Comparison of ENCODE assay signal across 8 cellular contexts in genomic region chr16:90008708-90009145, GRCh38. TPM values are rescaled to one million over a fixed set of nuclear protein-coding genes. Genes with fewer than 3 reads are reported as not detected.
DNase-seq lines count a peak whose midpoint lies in the region; ATAC-seq, FAIRE-seq and TF ChIP-seq lines count a peak whose summit lies in the region.

No MANE protein-coding gene starts in this region.

- no peaks in the 10 kb centered on the region; the same call in none of the 2 replicates for H3K36me3 ChIP-seq in IMR-90 (ENCODE audit: control insufficient read depth, insufficient read depth, low read length)
- H3K36me3 ChIP-seq in HepG2 (replicated peaks in 1 of 2; ENCODE audit: control insufficient read depth in 1 of 2, insufficient read depth in 2 of 2, low read length in 2 of 2) = no peaks in the 10 kb centered on the region; a peak in 1 of 5 replicates

- no peak overlapping the region for H2BK20ac ChIP-seq in IMR-90 (ENCODE audit: low read depth, low read length)

- no peak overlapping the region for H4K91ac ChIP-seq in IMR-90 (ENCODE audit: insufficient read depth, low read depth, low read length)

- no peak overlapping the region for H3K4ac ChIP-seq in IMR-90 (ENCODE audit: low read depth, low read length)

- H2AFZ ChIP-seq in IMR-90 (replicated peaks; ENCODE audit: low read length, poor library complexity) (no peak overlapping the region), HepG2 (ENCODE audit: low read length) (no peak overlapping the region)

- POLR2A ChIA-PET in IMR-90 (lab: Charles Lee; ENCODE audit: unreplicated experiment) = no interaction called here
- POLR2A ChIA-PET in HepG2 (lab: Yijun Ruan, JAX) = no interaction called here

- ATAC-seq in IMR-90 (ENCODE audit: low read depth) (no peak; the same call in 1 of the 2 replicates), HepG2 (no peak)

- H3K23ac ChIP-seq in IMR-90 (ENCODE audit: low read depth, low read length) = no peak overlapping the region

- no peak overlapping the region for H2BK120ac ChIP-seq in IMR-90 (ENCODE audit: low read depth, low read length)

- H3K4me2 ChIP-seq in IMR-90 (ENCODE audit: low read depth, low read length) = no peak overlapping the region
- no peak overlapping the region for H3K4me2 ChIP-seq in HepG2 (ENCODE audit: low read depth, low read length)

- H2AK5ac ChIP-seq in IMR-90 (ENCODE audit: low read depth, low read length) = no peak overlapping the region

- H3K9ac ChIP-seq in IMR-90 (ENCODE audit: low read depth, low read length) = no peak overlapping the region
- H3K9ac ChIP-seq in HepG2 (ENCODE audit: insufficient read depth, low read depth, low read length) = no peak overlapping the region

- dilution Hi-C loops in IMR-90 (cut with HindIII; ENCODE audit: low sequenced_read_pairs, unreplicated experiment) = no loop called here

- H4K20me1 ChIP-seq in IMR-90 (ENCODE audit: insufficient read depth, low read length) = no peaks in the 10 kb centered on the region
- no peaks in the 10 kb centered on the region for H4K20me1 ChIP-seq in HepG2 (ENCODE audit: insufficient read depth, low read length)

- H4K5ac ChIP-seq in IMR-90 (ENCODE audit: low read depth, low read length) = no peak overlapping the region

- H4K8ac ChIP-seq in IMR-90 (ENCODE audit: low read depth in 2 of 2, low read length in 2 of 2) = no peak overlapping the region

- no peak for TF ChIP-seq RAD21 in IMR-90 (IDR thresholded peaks at IDR 0.05; ENCODE audit: low read length)
- no peak for TF ChIP-seq RAD21 in HepG2 (CRISPR knock-in tag; IDR thresholded peaks at IDR 0.05)

- H2BK5ac ChIP-seq in IMR-90 (ENCODE audit: low read depth, low read length, poor library complexity, severe bottlenecking) = no peak overlapping the region

- no peak overlapping the region for H3K56ac ChIP-seq in IMR-90 (ENCODE audit: extremely low read depth, insufficient read depth, low read length)

- no peaks in the 10 kb centered on the region for H3K79me1 ChIP-seq in IMR-90 (ENCODE audit: low read depth in 1 of 2, low read length in 2 of 2)

- no peak for TF ChIP-seq POLR2A in GM12892 (IDR thresholded peaks at IDR 0.05; ENCODE audit: low read depth, low read length)
- TF ChIP-seq POLR2A in IMR-90 (IDR thresholded peaks at IDR 0.05; ENCODE audit: low read depth, low read length) = no peak
- no peak for TF ChIP-seq POLR2A in HepG2 (IDR thresholded peaks at IDR 0.05; ENCODE audit: insufficient read depth in 1 of 2, low read depth in 2 of 2, low read length in 2 of 2)
- no peak for TF ChIP-seq POLR2A in erythroblast (IDR thresholded peaks at IDR 0.05; ENCODE audit: low read length)

- TF ChIP-seq EP300 in HepG2 (IDR thresholded peaks at IDR 0.05; ENCODE audit: low read depth in 2 of 2, low read length in 2 of 2) (no peak), HepG2 (CRISPR knock-in tag; IDR thresholded peaks at IDR 0.05; ENCODE audit: borderline replicate concordance) (no peak)

- DNase-seq in GM12892 (ENCODE audit: insufficient read length) (no peak), IMR-90 (peak; percentile 16), activated T-cell treated with anti-CD3 and anti-CD28 coated beads for 48 hours (ENCODE audit: low read depth) (peak; percentile 60), HepG2 (ENCODE audit: low spot score) (no peak), kidney tubule cell (ENCODE audit: low spot score) (no peak), erythroblast (lab: John Stamatoyannopoulos, UW) (no peak), glomerular visceral epithelial cell (ENCODE audit: extremely low spot score) (no peak)
- DNase-seq in stimulated activated CD4-positive, alpha-beta T cell treated with anti-CD3 and anti-CD28 coated beads, Interleukin-1b, Interleukin-23, amount 100 ng/mL, for 24 hours (ENCODE audit: low read depth in 4 of 4, low spot score in 1 of 4) = peak; percentile 20 to 47 (median 34)

- no peaks in the 10 kb centered on the region for H3K9me3 ChIP-seq in IMR-90 (ENCODE audit: control insufficient read depth, insufficient read depth, low read length)
- no peaks in the 10 kb centered on the region for H3K9me3 ChIP-seq in HepG2 (ENCODE audit: low read length)

- H3K18ac ChIP-seq in IMR-90 (ENCODE audit: low read depth, low read length) = no peak overlapping the region

- BruUV-seq in IMR-90 (replicated peaks; lab: Mats Ljungman, UMichigan) (no TSS peak), HepG2 (replicated peaks; lab: Mats Ljungman, UMichigan) (no TSS peak)

- no peaks in the 10 kb centered on the region for H3K79me2 ChIP-seq in HepG2 (ENCODE audit: insufficient read depth, low read length)

- FAIRE-seq in GM12892 (lab: Jason Lieb, UNC) (peak; percentile 56), HepG2 (lab: Jason Lieb, UNC) (no peak)

- no peak overlapping the region for H3K27ac ChIP-seq in IMR-90 (ENCODE audit: insufficient read depth, low read length)
- no peak overlapping the region for H3K27ac ChIP-seq in HepG2 (ENCODE audit: extremely low read length, insufficient read depth, low read length)

- intact Hi-C loops in IMR-90 (cut with micrococcal nuclease) = no loop called here
- intact Hi-C loops in HepG2 (cut with micrococcal nuclease; ENCODE audit: unreplicated experiment) = no loop called here

- H3K27me3 ChIP-seq in IMR-90 (ENCODE audit: control insufficient read depth, insufficient read depth, low read length) (no peaks in the 10 kb centered on the region), HepG2 (ENCODE audit: control insufficient read depth in 1 of 2, insufficient read depth in 2 of 2, low read length in 2 of 2) (no peaks in the 10 kb centered on the region)

- 81% methylated on average over 11 of the region's 13 CpGs; no CpG with 5 or more reads in 1 of the 2 experiments for WGBS in IMR-90 (ENCODE audit: extremely low coverage in 2 of 2, insufficient read length in 1 of 2), 2 experiments
- 96% methylated on average over 11 of the region's 13 CpGs for WGBS in HepG2 (ENCODE audit: low lambda C conversion rate)

- H3K4me1 ChIP-seq in IMR-90 (ENCODE audit: control insufficient read depth, insufficient read depth, low read length) (no peaks in the 10 kb centered on the region), HepG2 (ENCODE audit: insufficient read depth, low read length) (peaks cover 30% of the 10 kb centered on the region)

- no peak overlapping the region for H2BK15ac ChIP-seq in IMR-90 (ENCODE audit: low read depth, low read length)

- no peak overlapping the region for H3K4me3 ChIP-seq in IMR-90 (ENCODE audit: insufficient read depth, low read depth, low read length)
- no peak overlapping the region for H3K4me3 ChIP-seq in HepG2 (replicated peaks in 1 of 3; ENCODE audit: insufficient read depth in 1 of 3, low read depth in 2 of 3, low read length in 3 of 3)

- no peak overlapping the region for H3K14ac ChIP-seq in IMR-90 (replicated peaks; ENCODE audit: low read depth, low read length)

- CTCF ChIA-PET in IMR-90 (lab: Yijun Ruan, JAX) = no interaction called here
- CTCF ChIA-PET in HepG2 (lab: Yijun Ruan, JAX; ENCODE audit: low intra/inter-chr PET ratio, low total read pairs) = no interaction called here

- in situ Hi-C loops in IMR-90 (cut with MboI; ENCODE audit: low sequenced_read_pairs) = no loop called here
- in situ Hi-C loops in HepG2 (cut with HindIII; ENCODE audit: extremely low pct_ligation_motif_present, low pct_unique_long_range_greater_than_20kb) = no loop called here

- H2AK9ac ChIP-seq in IMR-90 (replicated peaks; ENCODE audit: low read depth, low read length, poor library complexity) = no peak overlapping the region

- TF ChIP-seq CTCF in IMR-90 (conservative IDR thresholded peaks at IDR 0.05; ENCODE audit: low read depth, low read length) = no peak
- TF ChIP-seq CTCF in HepG2 (CRISPR knock-in tag; IDR thresholded peaks at IDR 0.05) = no peak

- H3K9me1 ChIP-seq in IMR-90 (ENCODE audit: insufficient read depth, low read length) = no peaks in the 10 kb centered on the region

TF ChIP-seq in IMR-90, 13 proteins besides CTCF, POLR2A, EP300 and RAD21 (continues in another document):
- TF ChIP-seq NFE2L2 (IDR thresholded peaks at IDR 0.05; ENCODE audit: low read depth, low read length) = no peak
- no peak for TF ChIP-seq RFX5 (IDR thresholded peaks at IDR 0.05; ENCODE audit: low read depth, low read length)
- TF ChIP-seq MAZ (IDR thresholded peaks at IDR 0.05; ENCODE audit: borderline replicate concordance, low read depth, low read length) = no peak

TF ChIP-seq in HepG2, 621 proteins besides CTCF, POLR2A, EP300 and RAD21 (continues in another document):
- no peak for TF ChIP-seq RELA (CRISPR knock-in tag; IDR thresholded peaks at IDR 0.05)

RNA-seq across cellular contexts. Expression of gene DBNDD1, which starts 10.5 kb away (rescaled TPM):
- 2.1 TPM for polyA plus RNA-seq in GM12892 (2012; ENCODE audit: missing spikeins)
- total RNA-seq in IMR-90 (2012; rRNA removed) (3.1 and 3.4 TPM in 2 replicates), HepG2 (2016; rRNA removed; fragmentation: Illumina TruSeq; extraction: Trizol) (13.0 and 17.0 TPM in 2 replicates)
- polyA plus RNA-seq in IMR-90 (2012; rRNA removed) (23.0 and 26.2 TPM in 2 replicates), HepG2 (2011; rRNA removed) (40.4 and 51.0 TPM in 2 replicates)
- polyA plus RNA-seq in IMR-90 (2012; cell fraction: cytosol; rRNA removed) = 14.9 and 31.6 TPM in 2 replicates
- 11.1 and 18.7 TPM in 2 replicates for polyA plus RNA-seq in IMR-90 (2012; cell fraction: nucleus; rRNA removed; ENCODE audit: low replicate concordance)
- 18.8 and 21.7 TPM in 2 replicates for total RNA-seq in HepG2 (2016; cell fraction: cytosol; rRNA removed; fragmentation: Illumina TruSeq; extraction: Trizol; ENCODE audit: low read depth)
- total RNA-seq in HepG2 (2016; cell fraction: insoluble cytoplasmic fraction; rRNA removed; fragmentation: Illumina TruSeq; extraction: Trizol) = 11.4 and 16.1 TPM in 2 replicates
- 40.2 and 47.3 TPM in 2 replicates for total RNA-seq in HepG2 (2016; cell fraction: membrane; rRNA removed; fragmentation: Illumina TruSeq; extraction: Trizol)
- 7.6 and 10.0 TPM in 2 replicates for total RNA-seq in HepG2 (2016; cell fraction: nucleus; rRNA removed; fragmentation: Illumina TruSeq; extraction: Trizol)
- 44.2 and 56.2 TPM in 2 replicates for polyA plus RNA-seq in HepG2 (2011; cell fraction: cytosol; rRNA removed)
- polyA plus RNA-seq in HepG2 (2011; cell fraction: nucleus; rRNA removed) = 31.7 and 32.2 TPM in 2 replicates
- 16.4 and 30.0 TPM in 2 replicates for polyA plus RNA-seq in HepG2 (2012)
- 60.8 and 72.2 TPM in 2 replicates for polyA plus RNA-seq in HepG2 (2016; cell fraction: cytosol; fragmentation: Illumina TruSeq; extraction: Trizol; ENCODE audit: low read depth)
- 33.1 and 40.9 TPM in 2 replicates for polyA plus RNA-seq in HepG2 (2016; cell fraction: insoluble cytoplasmic fraction; fragmentation: Illumina TruSeq; extraction: Trizol; ENCODE audit: low read depth)
- 102 TPM in 2 replicates for polyA plus RNA-seq in HepG2 (2016; cell fraction: membrane; fragmentation: Illumina TruSeq; extraction: Trizol; ENCODE audit: low read depth)
- 31.0 and 33.1 TPM in 2 replicates for polyA plus RNA-seq in HepG2 (2016; cell fraction: nucleus; fragmentation: Illumina TruSeq; extraction: Trizol; ENCODE audit: insufficient read depth, low read depth)
- 5.9 and 53.2 TPM in 2 replicates for polyA minus RNA-seq in HepG2 (2011; rRNA and poly(A)+ RNA removed; ENCODE audit: low replicate concordance)
- polyA minus RNA-seq in HepG2 (2011; cell fraction: cytosol; rRNA and poly(A)+ RNA removed) = 23.0 and 26.9 TPM in 2 replicates
- polyA minus RNA-seq in HepG2 (2011; cell fraction: nucleus; rRNA and poly(A)+ RNA removed) = 9.8 and 13.2 TPM in 2 replicates

Comparison
In these comparisons a context has a peak if more than half of its experiments do, and no peak if none do; other contexts are left out.
1. DNase-seq: peak in IMR-90 (single experiment), activated T-cell treated with anti-CD3 and anti-CD28 coated beads for 48 hours (single experiment) and stimulated activated CD4-positive, alpha-beta T cell treated with anti-CD3 and anti-CD28 coated beads, Interleukin-1b, Interleukin-23, amount 100 ng/mL, for 24 hours (4 of 4); none in GM12892 (single experiment), HepG2 (single experiment), kidney tubule cell (single experiment), erythroblast (0 of 2) and glomerular visceral epithelial cell (single experiment).